ENCODE assay signal across 1 cellular context in genomic region chr11:64245797-64246623, GRCh38.
TF ChIP-seq lines count a peak whose summit lies in the region.

No MANE protein-coding gene starts in this region.

TF ChIP-seq in SK-N-SH, 30 proteins besides CTCF, POLR2A, EP300 and RAD21 (continued from another document):
- TF ChIP-seq GATA2 (CRISPR knock-in tag; IDR thresholded peaks at IDR 0.05), result no peak
- TF ChIP-seq RXRA (IDR thresholded peaks at IDR 0.05; ENCODE audit: borderline replicate concordance, low read depth), result no peak
- TF ChIP-seq TCF12 (IDR thresholded peaks at IDR 0.05), result 0 out of 2 replicates have a peak, but pooled peaks have one; percentile 22
- peak; percentile 90; the same call in 1 of the 2 replicates for TF ChIP-seq FOSL2 (IDR thresholded peaks at IDR 0.05; ENCODE audit: borderline replicate concordance, low read depth)
- no peak for TF ChIP-seq NRF1 (IDR thresholded peaks at IDR 0.05; ENCODE audit: low read depth, low read length)
- TF ChIP-seq SMC3 (IDR thresholded peaks at IDR 0.05; ENCODE audit: low read depth, low read length), result no peak
- peak; percentile 46; the same call in 1 of the 2 replicates for TF ChIP-seq RCOR1 (IDR thresholded peaks at IDR 0.05; ENCODE audit: low read length)
- peak; percentile 24; the same call in 1 of the 2 replicates for TF ChIP-seq SIN3A (IDR thresholded peaks at IDR 0.05; ENCODE audit: borderline replicate concordance, low read depth, low read length)
- TF ChIP-seq NFIC (IDR thresholded peaks at IDR 0.05; ENCODE audit: borderline replicate concordance), result no peak
- TF ChIP-seq ZBTB33 (IDR thresholded peaks at IDR 0.05; ENCODE audit: borderline replicate concordance, low read depth), result no peak
- TF ChIP-seq YY1 (IDR thresholded peaks at IDR 0.05; ENCODE audit: low read depth), result peak; percentile 65; the same call in 1 of the 2 replicates
- TF ChIP-seq POLR2AphosphoS5 (IDR thresholded peaks at IDR 0.05; ENCODE audit: low read depth, low read length), result peak; percentile 16
